ENCODE assay signal across 13 cellular contexts in the genomic region with DNA sequence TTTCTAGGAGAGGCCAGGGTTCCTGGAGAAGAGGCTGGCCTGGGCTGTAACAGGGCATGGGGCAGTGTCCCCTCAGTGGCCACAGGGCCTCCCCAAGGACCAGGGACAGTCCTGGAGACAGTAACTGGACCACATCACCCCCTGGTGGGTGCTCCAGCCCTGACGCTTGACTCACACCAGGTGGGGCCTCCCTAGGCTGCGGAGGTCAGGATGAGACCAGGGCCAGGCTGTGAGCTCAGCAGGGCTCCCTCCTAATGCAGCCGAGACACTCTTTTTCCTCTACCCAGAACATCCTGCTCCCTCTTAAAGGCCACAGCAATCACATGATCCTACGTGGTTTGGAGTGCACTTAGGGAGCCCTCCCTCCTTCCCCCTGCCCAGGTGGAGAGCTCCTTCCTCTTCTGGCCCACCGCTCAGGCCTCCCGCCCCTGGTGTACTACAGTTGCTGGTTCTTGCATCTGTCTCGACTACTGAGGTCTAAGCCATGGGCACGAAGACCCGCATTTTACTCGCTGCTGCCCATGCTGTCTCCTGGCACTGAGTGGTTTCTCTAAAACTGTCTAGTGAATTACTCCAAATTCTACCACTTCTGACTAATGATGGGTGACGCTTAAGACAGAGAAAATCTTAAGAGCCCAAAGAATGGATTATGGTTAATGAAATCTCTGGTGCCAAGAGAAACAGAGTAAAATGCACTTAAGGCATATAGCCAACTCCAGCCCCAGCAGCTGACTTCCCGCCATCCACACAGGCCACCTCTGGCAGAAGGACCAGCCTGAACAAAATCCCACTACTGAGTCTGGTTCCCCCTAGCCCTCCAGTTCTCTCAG.
DNase-seq lines count a peak whose midpoint lies in the region; ATAC-seq and TF ChIP-seq lines count a peak whose summit lies in the region.
"Had no signal": no experiment of that assay in that cellular context is flagged by ENCODE, and none has a peak within 500 bp of the region (broad histone marks: within the 10 kb centered on the region; RNA-seq: fewer than 3 reads in every experiment).

No MANE protein-coding gene starts in this region.

- peak overlapping the region in 4 of 11 experiments; percentile 13 to 68 (median 32); a peak in 3 of 22 replicates for H3K27ac ChIP-seq in BLaER1 treated with 17β-estradiol and CSF1 and Interleukin-3, amounts not matched to agents 10 nM and 100 nM
- H3K27ac ChIP-seq in DND-41 (ENCODE audit: low read length) (peak overlapping the region; percentile 65), trophoblast cell (ENCODE audit: low read depth, low read length) (no peak overlapping the region)
- H3K27ac ChIP-seq: GM23248, suprapubic skin had no signal

- no peak overlapping the region for H3K4ac ChIP-seq in trophoblast cell (ENCODE audit: low read depth, low read length)

- H3K4me3 ChIP-seq in BLaER1 treated with 17β-estradiol and CSF1 and Interleukin-3, amounts not matched to agents 10 nM and 100 nM: no peak overlapping the region
- H3K4me3 ChIP-seq in DND-41 (ENCODE audit: low read depth in 1 of 2, low read length in 2 of 2) (no peak overlapping the region), trophoblast cell (ENCODE audit: low read depth, low read length) (no peak overlapping the region)
- H3K4me3 ChIP-seq: GM23248, suprapubic skin had no signal

- H3K79me2 ChIP-seq in DND-41 (ENCODE audit: insufficient read depth, low read length) (no peaks in the 10 kb centered on the region), trophoblast cell (ENCODE audit: control insufficient read depth, insufficient read depth, low read length, poor library complexity) (no peaks in the 10 kb centered on the region)

- WGBS in trophoblast cell (ENCODE audit: extremely low coverage, insufficient coverage, insufficient read length): no CpG with 5 or more reads among the region's 12 CpGs

- H3K79me1 ChIP-seq in trophoblast cell (ENCODE audit: low read length): no peaks in the 10 kb centered on the region

- TF ChIP-seq CTCF in DND-41 (IDR thresholded peaks at IDR 0.05; ENCODE audit: borderline replicate concordance, extremely low read depth, low read length, poor library complexity, severe bottlenecking): peak; percentile 52

- peaks cover 49 to 100% (median 98%) of the 10 kb centered on the region in 10 experiments for H3K4me1 ChIP-seq in BLaER1 treated with 17β-estradiol and CSF1 and Interleukin-3, amounts not matched to agents 10 nM and 100 nM
- H3K4me1 ChIP-seq in DND-41 (ENCODE audit: insufficient read depth, low read length) (peaks cover 41% of the 10 kb centered on the region), trophoblast cell (ENCODE audit: control insufficient read depth in 1 of 2, insufficient read depth in 2 of 2, low read length in 2 of 2) (no peaks in the 10 kb centered on the region)
- H3K4me1 ChIP-seq: suprapubic skin had no signal

- no peak overlapping the region for H4K91ac ChIP-seq in trophoblast cell (ENCODE audit: low read depth, low read length)

- H3K27me3 ChIP-seq in BLaER1 treated with 17β-estradiol and CSF1 and Interleukin-3, amounts not matched to agents 10 nM and 100 nM: peaks cover 0 to 33% (median 0%) of the 10 kb centered on the region in 11 experiments; a peak in 5 of 22 replicates
- H3K27me3 ChIP-seq in DND-41 (ENCODE audit: insufficient read depth, low read length, poor library complexity): no peaks in the 10 kb centered on the region
- no peaks in the 10 kb centered on the region for H3K27me3 ChIP-seq in trophoblast cell (ENCODE audit: insufficient read depth, low read length)

- H4K12ac ChIP-seq in trophoblast cell (ENCODE audit: low read depth, low read length): no peak overlapping the region

- H3K9me3 ChIP-seq in BLaER1 treated with 17β-estradiol and CSF1 and Interleukin-3, amounts not matched to agents 10 nM and 100 nM (replicated peaks in 1 of 11): no peaks in the 10 kb centered on the region
- H3K9me3 ChIP-seq in DND-41 (ENCODE audit: insufficient read depth, low read length, severe bottlenecking) (no peaks in the 10 kb centered on the region), trophoblast cell (ENCODE audit: insufficient read depth, low read depth, low read length) (no peaks in the 10 kb centered on the region)
- H3K9me3 ChIP-seq: suprapubic skin had no signal

- H4K8ac ChIP-seq in trophoblast cell (ENCODE audit: low read depth, low read length): no peak overlapping the region

- no peak overlapping the region for H2BK12ac ChIP-seq in trophoblast cell (ENCODE audit: low read length)

- no peaks in the 10 kb centered on the region for H3K36me3 ChIP-seq in BLaER1 treated with 17β-estradiol and CSF1 and Interleukin-3, amounts not matched to agents 10 nM and 100 nM
- H3K36me3 ChIP-seq in DND-41 (ENCODE audit: insufficient read depth, low read length): no peaks in the 10 kb centered on the region
- no peaks in the 10 kb centered on the region for H3K36me3 ChIP-seq in trophoblast cell (ENCODE audit: control insufficient read depth in 1 of 2, insufficient read depth in 2 of 2, low read length in 2 of 2)
- H3K36me3 ChIP-seq: suprapubic skin had no signal

- no peak overlapping the region for H3K14ac ChIP-seq in trophoblast cell (ENCODE audit: low read length)

- peak overlapping the region in 10 of 11 experiments; percentile 34 to 94 (median 85); a peak in 20 of 22 replicates for H3K4me2 ChIP-seq in BLaER1 treated with 17β-estradiol and CSF1 and Interleukin-3, amounts not matched to agents 10 nM and 100 nM
- H3K4me2 ChIP-seq in DND-41 (ENCODE audit: insufficient read depth, low read length) (no peak overlapping the region), trophoblast cell (ENCODE audit: low read length) (no peak overlapping the region)

- peak; percentile 61 for ATAC-seq in DND-41 (ENCODE audit: insufficient read depth, low read depth)
- ATAC-seq: left cardiac atrium had no signal

- no peak overlapping the region for H2AFZ ChIP-seq in DND-41 (ENCODE audit: low read depth, low read length)
- H2AFZ ChIP-seq in trophoblast cell (ENCODE audit: insufficient read depth, low read length, poor library complexity): no peak overlapping the region
- H2AFZ ChIP-seq: GM23248 had no signal

- H3K9ac ChIP-seq in BLaER1 treated with 17β-estradiol and CSF1 and Interleukin-3, amounts not matched to agents 10 nM and 100 nM: peak overlapping the region in 3 of 11 experiments; percentile 10 to 39 (median 32); a peak in 3 of 22 replicates
- peak overlapping the region; percentile 7; the same call in 1 of the 2 replicates for H3K9ac ChIP-seq in DND-41 (ENCODE audit: low read depth, low read length)
- H3K9ac ChIP-seq in trophoblast cell (ENCODE audit: low read length): no peak overlapping the region
- H3K9ac ChIP-seq: GM23248 had no signal

- H2BK5ac ChIP-seq in trophoblast cell (ENCODE audit: low read depth, low read length, poor library complexity): no peak overlapping the region

- no peak overlapping the region for H3K23ac ChIP-seq in trophoblast cell (ENCODE audit: low read length)

- H3K18ac ChIP-seq in trophoblast cell (ENCODE audit: low read length): no peak overlapping the region

- H2BK120ac ChIP-seq in trophoblast cell (ENCODE audit: insufficient read depth, low read length, poor library complexity): no peak overlapping the region

- no peak overlapping the region for H2AK5ac ChIP-seq in trophoblast cell (ENCODE audit: low read length)

- DNase-seq in DND-41: peak; percentile 36
- DNase-seq in SK-N-DZ (ENCODE audit: low spot score): peak; percentile 56
- DNase-seq in iPS-NIHi7 (ENCODE audit: extremely low spot score): peak; percentile 28
- DNase-seq in KG1 (lab: John Stamatoyannopoulos, UW): no peak
- no peak for DNase-seq in trophoblast cell
- no peak for DNase-seq in dermis blood vessel endothelial cell
- DNase-seq: activated CD8-positive, alpha-beta memory T cell treated with anti-CD3 and anti-CD28 coated beads, Interleukin-2, amount 50 U/mL, for 48 hours; GM23248; left cardiac atrium; NCI-H526 treated with DMSO at 0.1 percent for 48 hours; SIG-M5 had no signal

- no peaks in the 10 kb centered on the region for H4K20me1 ChIP-seq in BLaER1 treated with 17β-estradiol and CSF1 and Interleukin-3, amounts not matched to agents 10 nM and 100 nM
- no peaks in the 10 kb centered on the region for H4K20me1 ChIP-seq in DND-41 (ENCODE audit: insufficient read depth, low read length)

Comparison
In these comparisons a context has a peak if more than half of its experiments do, and no peak if none do; other contexts are left out.
1. H3K4me2 ChIP-seq: peak in BLaER1 treated with 17β-estradiol and CSF1 and Interleukin-3, amounts not matched to agents 10 nM and 100 nM (10 of 11); none in DND-41 (single experiment) and trophoblast cell (single experiment).
2. DNase-seq: peak in DND-41 (single experiment), SK-N-DZ (single experiment) and iPS-NIHi7 (single experiment); none in KG1 (single experiment), trophoblast cell (0 of 2) and dermis blood vessel endothelial cell (single experiment).